Comparison of ENCODE assay signal across 23 cellular contexts in the genomic region with DNA sequence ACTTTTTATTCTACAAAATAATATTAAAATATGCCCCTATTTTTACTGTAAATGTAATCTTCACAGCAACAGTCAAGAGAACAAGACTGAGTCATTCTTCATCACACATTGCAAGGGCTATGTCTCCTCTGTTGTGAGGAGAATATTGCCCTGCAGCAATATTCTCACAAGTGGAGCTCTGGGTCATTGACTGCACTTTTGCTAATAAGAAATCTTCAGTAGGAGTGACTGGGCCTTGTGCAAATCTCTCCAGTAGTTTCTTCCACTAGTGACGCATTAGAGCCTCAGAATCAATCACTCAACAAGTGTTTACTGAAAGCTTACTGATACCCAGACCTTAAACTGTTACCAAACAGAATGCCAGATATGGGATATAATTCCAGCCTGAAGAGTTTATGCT. TPM values are rescaled to one million over a fixed set of nuclear protein-coding genes. Genes with fewer than 3 reads are reported as not detected.
DNase-seq lines count a peak whose midpoint lies in the region; ATAC-seq, FAIRE-seq and TF ChIP-seq lines count a peak whose summit lies in the region.
"Had no signal": no experiment of that assay in that cellular context is flagged by ENCODE, and none has a peak within 500 bp of the region (broad histone marks: within the 10 kb centered on the region; RNA-seq: fewer than 3 reads in every experiment).

No MANE protein-coding gene starts in this region.

- in situ Hi-C loops in Caki2 (cut with HindIII; ENCODE audit: low pct_unique_long_range_greater_than_20kb, low sequenced_read_pairs) = no loop called here
- in situ Hi-C loops in IMR-90 (cut with MboI; ENCODE audit: low sequenced_read_pairs) = no loop called here

- TF ChIP-seq RAD21 in IMR-90 (IDR thresholded peaks at IDR 0.05; ENCODE audit: low read length) = no peak

- H3K9ac ChIP-seq in IMR-90 (ENCODE audit: low read depth, low read length) (no peak overlapping the region), keratinocyte (ENCODE audit: control insufficient read depth, extremely low read depth, insufficient read depth, low read length) (no peak overlapping the region)
- H3K9ac ChIP-seq: BLaER1, KMS-11, parathyroid adenoma had no signal

- H3K23ac ChIP-seq in IMR-90 (ENCODE audit: low read depth, low read length) = no peak overlapping the region

- H3K27me3 ChIP-seq in IMR-90 (ENCODE audit: control insufficient read depth, insufficient read depth, low read length) (no peaks in the 10 kb centered on the region), bronchial epithelial cell (ENCODE audit: control insufficient read depth, insufficient read depth, low read length) (no peaks in the 10 kb centered on the region), keratinocyte (ENCODE audit: control insufficient read depth, extremely low read depth, insufficient read depth, low read length) (peaks cover 21% of the 10 kb centered on the region), Peyer's patch (no peaks in the 10 kb centered on the region)
- H3K27me3 ChIP-seq: BLaER1, SJCRH30 had no signal

- TF ChIP-seq POLR2A in IMR-90 (IDR thresholded peaks at IDR 0.05; ENCODE audit: low read depth, low read length) (no peak), Peyer's patch (IDR thresholded peaks at IDR 0.05) (no peak)

- H4K8ac ChIP-seq in IMR-90 (ENCODE audit: low read depth in 2 of 2, low read length in 2 of 2) = no peak overlapping the region

- H3K4me2 ChIP-seq in IMR-90 (ENCODE audit: low read depth, low read length) (no peak overlapping the region), keratinocyte (ENCODE audit: control insufficient read depth, extremely low read depth, insufficient read depth, low read depth, low read length) (no peak overlapping the region)
- H3K4me2 ChIP-seq: BLaER1, KMS-11 had no signal

- no peak overlapping the region for H2AK5ac ChIP-seq in IMR-90 (ENCODE audit: low read depth, low read length)

- POLR2A ChIA-PET in IMR-90 (lab: Charles Lee; ENCODE audit: unreplicated experiment) = no interaction called here

- CTCF ChIA-PET in IMR-90 (lab: Yijun Ruan, JAX) = no interaction called here

- no peaks in the 10 kb centered on the region for H3K9me1 ChIP-seq in IMR-90 (ENCODE audit: insufficient read depth, low read length)
- H3K9me1 ChIP-seq in keratinocyte (ENCODE audit: control insufficient read depth, extremely low read depth, insufficient read depth, low read length) = no peaks in the 10 kb centered on the region

- H3K79me2 ChIP-seq in keratinocyte (ENCODE audit: control insufficient read depth, insufficient read depth, low read length) = no peaks in the 10 kb centered on the region
- H3K79me2 ChIP-seq: parathyroid adenoma had no signal

- DNase-seq in Caki2 (ENCODE audit: low read depth) (peak; percentile 3), IMR-90 (peak; percentile 61), bronchial epithelial cell (ENCODE audit: low read depth) (peak; percentile 99), keratinocyte (ENCODE audit: low read depth, low spot score) (no peak), DMS79 (lab: John Stamatoyannopoulos, UW) (no peak), NK-92 (lab: John Stamatoyannopoulos, UW; ENCODE audit: unreplicated experiment) (no peak), Peyer's patch (no peak)
- DNase-seq: activated CD4-positive, alpha-beta T cell treated with anti-CD3 and anti-CD28 coated beads, Interleukin-2, amount 10 ng/mL, durations not matched to agents 7 days and 5 days; activated naive CD8-positive, alpha-beta T cell treated with anti-CD3 and anti-CD28 coated beads for 36 hours; activated T-cell treated with anti-CD3 and anti-CD28 coated beads, Interleukin-2, amount 50 U/mL, for 24 hours; cerebellar nuclear complex; DND-41; NCI-H146; NCI-H82; stimulated activated CD4-positive, alpha-beta T cell treated with anti-CD3 and anti-CD28 coated beads, Interleukin-12 subunit alpha, Interleukin-12 subunit beta, amount 100 ng/mL, for 4 hours had no signal

- H3K18ac ChIP-seq in IMR-90 (ENCODE audit: low read depth, low read length) = no peak overlapping the region

- no peaks in the 10 kb centered on the region for H3K9me3 ChIP-seq in IMR-90 (ENCODE audit: control insufficient read depth, insufficient read depth, low read length)
- no peaks in the 10 kb centered on the region for H3K9me3 ChIP-seq in keratinocyte (ENCODE audit: control insufficient read depth, low read depth, low read length)
- no peaks in the 10 kb centered on the region for H3K9me3 ChIP-seq in Peyer's patch
- H3K9me3 ChIP-seq: BLaER1, SJCRH30 had no signal

- FAIRE-seq in bronchial epithelial cell (lab: Jason Lieb, UNC) (peak; percentile 96), keratinocyte (lab: Jason Lieb, UNC) (peak; percentile 76)
- FAIRE-seq: GM12892, urothelium cell line had no signal

- no peak overlapping the region for H2AK9ac ChIP-seq in IMR-90 (replicated peaks; ENCODE audit: low read depth, low read length, poor library complexity)

- H2BK120ac ChIP-seq in IMR-90 (ENCODE audit: low read depth, low read length) = no peak overlapping the region

- intact Hi-C loops in IMR-90 (cut with micrococcal nuclease) = no loop called here

- H2BK15ac ChIP-seq in IMR-90 (ENCODE audit: low read depth, low read length) = no peak overlapping the region

- H3K4me1 ChIP-seq in IMR-90 (ENCODE audit: control insufficient read depth, insufficient read depth, low read length) (no peaks in the 10 kb centered on the region), keratinocyte (ENCODE audit: control insufficient read depth, extremely low read depth, insufficient read depth, low read length) (no peaks in the 10 kb centered on the region), Peyer's patch (no peaks in the 10 kb centered on the region)
- H3K4me1 ChIP-seq: BLaER1, parathyroid adenoma, SJCRH30 had no signal

- TF ChIP-seq CTCF in IMR-90 (conservative IDR thresholded peaks at IDR 0.05; ENCODE audit: low read depth, low read length) (no peak), bronchial epithelial cell (IDR thresholded peaks at IDR 0.05; ENCODE audit: insufficient read depth, low read length, severe bottlenecking) (no peak), keratinocyte (optimal IDR thresholded peaks at IDR 0.05 in 1 of 3, IDR thresholded peaks at IDR 0.05 in 1 of 3, conservative IDR thresholded peaks at IDR 0.05 in 1 of 3; ENCODE audit: extremely low read depth in 1 of 3, insufficient read depth in 2 of 3, low read length in 3 of 3) (no peak), Peyer's patch (IDR thresholded peaks at IDR 0.05) (no peak)

- H3K4ac ChIP-seq in IMR-90 (ENCODE audit: low read depth, low read length) = no peak overlapping the region

- ATAC-seq in IMR-90 (ENCODE audit: low read depth) (peak; percentile 74), HG02642 (IDR thresholded peaks at IDR 0.05; ENCODE audit: poor library complexity, unreplicated experiment) (no peak)
- ATAC-seq: HCT116 had no signal

- H4K20me1 ChIP-seq in IMR-90 (ENCODE audit: insufficient read depth, low read length) (no peaks in the 10 kb centered on the region), keratinocyte (ENCODE audit: control insufficient read depth, extremely low read depth, insufficient read depth, low read length) (no peaks in the 10 kb centered on the region)
- H4K20me1 ChIP-seq: BLaER1 had no signal

- 33% methylated on average over 1 of the region's 1 CpG; no CpG with 5 or more reads in 1 of the 2 experiments for WGBS in IMR-90 (ENCODE audit: extremely low coverage in 2 of 2, insufficient read length in 1 of 2), 2 experiments

- no peak overlapping the region for H2BK5ac ChIP-seq in IMR-90 (ENCODE audit: low read depth, low read length, poor library complexity, severe bottlenecking)

- dilution Hi-C loops in IMR-90 (cut with HindIII; ENCODE audit: low sequenced_read_pairs, unreplicated experiment) (no loop called here), keratinocyte (cut with MboI; ENCODE audit: extremely low pct_ligation_motif_present, low sequenced_read_pairs) (no loop called here)

- no peak overlapping the region for H2AFZ ChIP-seq in IMR-90 (replicated peaks; ENCODE audit: low read length, poor library complexity)
- H2AFZ ChIP-seq in keratinocyte (ENCODE audit: control insufficient read depth, low read length) = no peak overlapping the region
- H2AFZ ChIP-seq: parathyroid adenoma had no signal

- H3K56ac ChIP-seq in IMR-90 (ENCODE audit: extremely low read depth, insufficient read depth, low read length) = no peak overlapping the region

- H3K4me3 ChIP-seq in IMR-90 (ENCODE audit: insufficient read depth, low read depth, low read length) = no peak overlapping the region
- no peak overlapping the region for H3K4me3 ChIP-seq in bronchial epithelial cell (ENCODE audit: low read depth, low read length)
- H3K4me3 ChIP-seq in keratinocyte (ENCODE audit: control insufficient read depth in 2 of 3, extremely low read depth in 1 of 3, insufficient read depth in 2 of 3, low read depth in 1 of 3, low read length in 3 of 3) = no peak overlapping the region
- no peak overlapping the region for H3K4me3 ChIP-seq in Peyer's patch
- H3K4me3 ChIP-seq: BLaER1, SJCRH30 had no signal

- no peak overlapping the region for H2BK20ac ChIP-seq in IMR-90 (ENCODE audit: low read depth, low read length)

- no peak overlapping the region for H3K14ac ChIP-seq in IMR-90 (replicated peaks; ENCODE audit: low read depth, low read length)

- H3K79me1 ChIP-seq in IMR-90 (ENCODE audit: low read depth in 1 of 2, low read length in 2 of 2) = no peaks in the 10 kb centered on the region

- H4K5ac ChIP-seq in IMR-90 (ENCODE audit: low read depth, low read length) = no peak overlapping the region

- H3K27ac ChIP-seq in IMR-90 (ENCODE audit: insufficient read depth, low read length) (no peak overlapping the region), keratinocyte (ENCODE audit: control insufficient read depth, insufficient read depth, low read length) (no peak overlapping the region), Peyer's patch (no peak overlapping the region)
- H3K27ac ChIP-seq: BLaER1, KMS-11, parathyroid adenoma, SJCRH30 had no signal

- H4K91ac ChIP-seq in IMR-90 (ENCODE audit: insufficient read depth, low read depth, low read length) = no peak overlapping the region

- BruUV-seq in IMR-90 (replicated peaks; lab: Mats Ljungman, UMichigan) = no TSS peak

- H3K36me3 ChIP-seq in IMR-90 (ENCODE audit: control insufficient read depth, insufficient read depth, low read length) (no peaks in the 10 kb centered on the region), bronchial epithelial cell (ENCODE audit: control insufficient read depth, insufficient read depth, low read length) (no peaks in the 10 kb centered on the region), keratinocyte (ENCODE audit: control insufficient read depth in 2 of 2, extremely low read depth in 1 of 2, insufficient read depth in 2 of 2, low read length in 2 of 2) (no peaks in the 10 kb centered on the region), Peyer's patch (no peaks in the 10 kb centered on the region)
- H3K36me3 ChIP-seq: BLaER1, SJCRH30 had no signal

RNA-seq across cellular contexts. Expression of a gene that starts 49.1 kb away (rescaled TPM):
- total RNA-seq in Caki2 (2014; rRNA removed; shearing (Covaris generic); ENCODE audit: low replicate concordance) = 0.41 and 0.46 TPM in 2 replicates
- total RNA-seq in IMR-90 (2012; rRNA removed) (12.5 and 13.3 TPM in 2 replicates), bronchial epithelial cell (under 0.01 and 2.6 TPM in 2 replicates), Peyer's patch (10 to 100 TPM; 15.4 to 55.3 (median 38.7) TPM)
- polyA plus RNA-seq in IMR-90 (2012; rRNA removed) (8.9 and 9.9 TPM in 2 replicates), keratinocyte (0.52 to 1.4 TPM (median 1.2 TPM) in 3 replicates)
- polyA plus RNA-seq in IMR-90 (2012; cell fraction: cytosol; rRNA removed) = 2.7 and 3.6 TPM in 2 replicates
- 1.4 and 8.8 TPM in 2 replicates for polyA plus RNA-seq in IMR-90 (2012; cell fraction: nucleus; rRNA removed; ENCODE audit: low replicate concordance)
- 0.19 TPM for polyA plus RNA-seq in keratinocyte (2011; ENCODE audit: low read depth)
- 0.62 and 1.2 TPM in 2 replicates for polyA plus RNA-seq in keratinocyte (2011; cell fraction: cytosol; rRNA removed)
- 1.2 and 1.5 TPM in 2 replicates for polyA plus RNA-seq in keratinocyte (2011; cell fraction: nucleus; rRNA removed)
- 0.79 TPM in 2 replicates for polyA plus RNA-seq in keratinocyte (2012; ENCODE audit: low replicate concordance)
- polyA minus RNA-seq in keratinocyte = 0.32 to 0.43 TPM (median 0.33 TPM) in 3 replicates
- 1.5 TPM for polyA minus RNA-seq in keratinocyte (2011; cell fraction: cytosol; rRNA and poly(A)+ RNA removed)
- 0.21 and 1.2 TPM in 2 replicates for polyA minus RNA-seq in keratinocyte (2011; cell fraction: nucleus; rRNA and poly(A)+ RNA removed)

Comparison
In these comparisons a context has a peak if more than half of its experiments do, and no peak if none do; other contexts are left out.
1. DNase-seq: peak in Caki2 (single experiment), IMR-90 (single experiment) and bronchial epithelial cell (single experiment); none in keratinocyte (single experiment), DMS79 (single experiment), NK-92 (single experiment) and Peyer's patch (0 of 3).